In genomic region chr1:155173478-155174333, GRCh38 we compare ENCODE assay signal across 8 cellular contexts. TPM values are rescaled to one million over a fixed set of nuclear protein-coding genes. Genes with fewer than 3 reads are reported as not detected.
A peak's percentile ranks its signal among the peaks of the same experiment; 100 is the strongest.
DNase-seq lines count a peak whose midpoint lies in the region; ATAC-seq and TF ChIP-seq lines count a peak whose summit lies in the region.

TSS of gene TRIM46 (plus strand) at chr1:155173849. CDS start at chr1:155173967, 118 bp downstream.

- peaks cover 14% of the 10 kb centered on the region for H3K36me3 Mint-ChIP-seq in CD4-positive, CD25-positive, alpha-beta regulatory T cell

- TF ChIP-seq POLR2A in gastroesophageal sphincter (IDR thresholded peaks at IDR 0.05) = no peak

- no peaks in the 10 kb centered on the region for H3K27me3 ChIP-seq in CD4-positive, CD25-positive, alpha-beta regulatory T cell (ENCODE audit: control insufficient read depth, insufficient read depth, low read length)
- H3K27me3 ChIP-seq in gastroesophageal sphincter (peaks cover 28% of the 10 kb centered on the region), osteoblast (ENCODE audit: insufficient read depth, low read length) (no peaks in the 10 kb centered on the region)

- peak within 1 kb of the TSS; percentile 88 for H2AFZ ChIP-seq in osteoblast (ENCODE audit: low read length)

- peaks cover 4% of the 10 kb centered on the region for H3K27me3 Mint-ChIP-seq in CD4-positive, CD25-positive, alpha-beta regulatory T cell

- WGBS in gastroesophageal sphincter (ENCODE audit: low coverage in 1 of 2), 2 donors = 1 to 5% methylated on average over 13 to 26 of the region's 38 CpGs

- peaks cover 15 to 61% (median 34%) of the 10 kb centered on the region in 4 donors for H3K4me1 Mint-ChIP-seq in CD4-positive, CD25-positive, alpha-beta regulatory T cell

- peak within 1 kb of the TSS; percentile 70 for H3K4me3 ChIP-seq in CD4-positive, CD25-positive, alpha-beta regulatory T cell (ENCODE audit: low read depth, low read length)
- H3K4me3 ChIP-seq in gastroesophageal sphincter = peak within 1 kb of the TSS; percentile 62 to 78
- H3K4me3 ChIP-seq in osteoblast (ENCODE audit: insufficient read depth, low read length) = peak within 1 kb of the TSS; percentile 87

- peaks cover 22% of the 10 kb centered on the region for H3K79me2 ChIP-seq in osteoblast (ENCODE audit: insufficient read depth, low read length)

- peaks cover 11% of the 10 kb centered on the region for H4K20me1 ChIP-seq in osteoblast (ENCODE audit: insufficient read depth, low read length)

- H3K9me3 ChIP-seq in CD4-positive, CD25-positive, alpha-beta regulatory T cell (ENCODE audit: control insufficient read depth in 2 of 2, low read length in 2 of 2) = no peaks in the 10 kb centered on the region
- H3K9me3 ChIP-seq in gastroesophageal sphincter (no peaks in the 10 kb centered on the region), osteoblast (ENCODE audit: low read depth, low read length) (no peaks in the 10 kb centered on the region)

- H3K4me1 ChIP-seq in CD4-positive, CD25-positive, alpha-beta regulatory T cell (ENCODE audit: control insufficient read depth, insufficient read depth, low read length, poor library complexity, severe bottlenecking) = peaks cover 37% of the 10 kb centered on the region
- H3K4me1 ChIP-seq in gastroesophageal sphincter (peaks cover 0 to 51% (median 24%) of the 10 kb centered on the region in 3 donors), osteoblast (ENCODE audit: insufficient read depth, low read length) (peaks cover 17% of the 10 kb centered on the region)

- peaks cover 23% of the 10 kb centered on the region for H3K36me3 ChIP-seq in CD4-positive, CD25-positive, alpha-beta regulatory T cell (ENCODE audit: control insufficient read depth, insufficient read depth, low read length)
- peaks cover 0 to 24% of the 10 kb centered on the region in 2 donors for H3K36me3 ChIP-seq in gastroesophageal sphincter
- H3K36me3 ChIP-seq in osteoblast (ENCODE audit: insufficient read depth, low read length) = peaks cover 23% of the 10 kb centered on the region

- peak within 1 kb of the TSS; percentile 93 for H3K27ac ChIP-seq in CD4-positive, CD25-positive, alpha-beta regulatory T cell (ENCODE audit: insufficient read depth, low read length, poor library complexity, severe bottlenecking)
- peak within 1 kb of the TSS; percentile 74 to 99 (median 96) for H3K27ac ChIP-seq in gastroesophageal sphincter
- peak within 1 kb of the TSS; percentile 80 for H3K27ac ChIP-seq in osteoblast (ENCODE audit: low read depth, low read length)

- peak within 1 kb of the TSS; percentile 89 for H3K4me2 ChIP-seq in osteoblast (ENCODE audit: insufficient read depth, low read length)

- ATAC-seq in CD4-positive, CD25-positive, alpha-beta regulatory T cell (ENCODE audit: low read depth in 2 of 2) = peak in 1 of 2 donors; percentile 2
- ATAC-seq in gastroesophageal sphincter (no peak), HG02610 (IDR thresholded peaks at IDR 0.05; ENCODE audit: unreplicated experiment) (no peak)

- no peaks in the 10 kb centered on the region for H3K9me3 Mint-ChIP-seq in CD4-positive, CD25-positive, alpha-beta regulatory T cell

- no peak for TF ChIP-seq CTCF in gastroesophageal sphincter (IDR thresholded peaks at IDR 0.05)
- no peak for TF ChIP-seq CTCF in osteoblast (IDR thresholded peaks at IDR 0.05; ENCODE audit: extremely low read depth, low read depth, low read length)

- peak within 1 kb of the TSS; percentile 94 to 100 (median 98) for H3K4me3 Mint-ChIP-seq in CD4-positive, CD25-positive, alpha-beta regulatory T cell

- peak; percentile 46 to 75 (median 59) for DNase-seq in CD4-positive, CD25-positive, alpha-beta regulatory T cell
- DNase-seq in HK-2 (ENCODE audit: unreplicated experiment) = peak; percentile 78
- peak; percentile 73 for DNase-seq in OCI-M1 (lab: John Stamatoyannopoulos, UW)
- DNase-seq in activated naive CD4-positive, alpha-beta T cell treated with Interleukin-2 at 50 U/mL for 16 hours = peak; percentile 76
- peak; percentile 93 for DNase-seq in osteoblast (ENCODE audit: insufficient read length, low spot score, missing footprints)
- DNase-seq in ureter (ENCODE audit: low spot score) = peak; percentile 63

- H3K27ac Mint-ChIP-seq in CD4-positive, CD25-positive, alpha-beta regulatory T cell = peak within 1 kb of the TSS; percentile 99 to 100 (median 100)

- no peak for TF ChIP-seq EP300 in gastroesophageal sphincter (IDR thresholded peaks at IDR 0.05)

RNA-seq across cellular contexts. Expression of gene TRIM46, which starts in this region (rescaled TPM):
- 6.1 TPM for total RNA-seq in CD4-positive, CD25-positive, alpha-beta regulatory T cell
- polyA plus RNA-seq in CD4-positive, CD25-positive, alpha-beta regulatory T cell = 1 to 10 TPM in 2 of 4 donors, under 1 TPM in 2; 0.44 to 1.6 (median 0.78) TPM
- total RNA-seq in gastroesophageal sphincter (1 to 10 TPM in 1 of 4 donors, under 1 TPM in 2, not detected in 1; 0.35 to 1.9 (median 0.40) TPM), osteoblast (3.2 and 3.3 TPM in 2 replicates), ureter (1.6 TPM)
